In genomic region chr19:48113190-48113917, GRCh38 we compare ENCODE assay signal across 20 cellular contexts. TPM values are rescaled to one million over a fixed set of nuclear protein-coding genes. Genes with fewer than 3 reads are reported as not detected.
DNase-seq lines count a peak whose midpoint lies in the region; ATAC-seq, FAIRE-seq and TF ChIP-seq lines count a peak whose summit lies in the region.
"Had no signal": no experiment of that assay in that cellular context is flagged by ENCODE, and none has a peak within 500 bp of the region (broad histone marks: within the 10 kb centered on the region; RNA-seq: fewer than 3 reads in every experiment).

No MANE protein-coding gene starts in this region.

- RAD21 ChIA-PET in GM12878 (lab: Charles Lee; ENCODE audit: unreplicated experiment): no interaction called here

- H3K9me3 ChIP-seq in GM12878 (replicated peaks; ENCODE audit: control insufficient read depth, insufficient read depth, low read length) (no peaks in the 10 kb centered on the region), prostate gland (no peaks in the 10 kb centered on the region)
- H3K9me3 ChIP-seq: SJSA1, spleen, suprapubic skin, vagina had no signal

- H3K4me2 ChIP-seq in GM12878 (ENCODE audit: control insufficient read depth, insufficient read depth): no peak overlapping the region

- peaks cover 7% of the 10 kb centered on the region for H3K36me3 Mint-ChIP-seq in natural killer cell treated with Interleukin-12 subunit alpha and Interleukin-12 subunit beta and Interleukin-15 and Interleukin-18, amount 100 ng/mL, for 72 hours
- no peaks in the 10 kb centered on the region for H3K36me3 Mint-ChIP-seq in natural killer cell

- POLR2A ChIA-PET in GM12878 (lab: Charles Lee): no interaction called here

- TF ChIP-seq POLR2A in GM12878 (IDR thresholded peaks at IDR 0.05; ENCODE audit: low read depth, low read length): no peak
- no peak for TF ChIP-seq POLR2A in prostate gland (IDR thresholded peaks at IDR 0.05)

- in situ Hi-C loops in GM12878 (cut with MboI): no loop called here

- H3K4me3 Mint-ChIP-seq in natural killer cell treated with Interleukin-12 subunit alpha and Interleukin-12 subunit beta and Interleukin-15 and Interleukin-18, amount 100 ng/mL, for 72 hours: no peak overlapping the region
- no peak overlapping the region for H3K4me3 Mint-ChIP-seq in natural killer cell
- H3K4me3 Mint-ChIP-seq: T-helper 2 cell treated with Interferon-gamma antibody and Interleukin-4, amounts not matched to agents 5 μg/mL and 100 μg/mL, for 36 hours had no signal

- intact Hi-C loops in natural killer cell (cut with micrococcal nuclease): no loop called here
- intact Hi-C loops in GM12878 (cut with micrococcal nuclease; ENCODE audit: unreplicated experiment): no loop called here
- intact Hi-C loops in prostate gland (cut with DNase I): loop anchor here (2.0 kb wide), 1 partner anchor 37 kb away; no protein-coding TSS in a partner anchor

- CTCF ChIA-PET in GM12878 (lab: Yijun Ruan, JAX): no interaction called here

- SMC1A ChIA-PET in GM12878 (lab: Charles Lee; ENCODE audit: uncharacterized antibody, unreplicated experiment): no interaction called here

- no peak overlapping the region for H2AFZ ChIP-seq in GM12878 (ENCODE audit: control insufficient read depth, low read depth, low read length)

- ATAC-seq in natural killer cell treated with Interleukin-12 subunit alpha and Interleukin-12 subunit beta and Interleukin-15 and Interleukin-18, amount 100 ng/mL, for 72 hours: no peak
- no peak for ATAC-seq in natural killer cell
- ATAC-seq in GM12878: no peak
- ATAC-seq: activated CD4-positive, CD25-positive, alpha-beta regulatory T cell treated with anti-CD3 and anti-CD28 coated beads, Interleukin-2, amount 50 U/mL, for 24 hours had no signal

- WGBS in GM12878 (ENCODE audit: insufficient coverage, insufficient replicate concordance, low lambda C conversion rate, missing lambda C conversion rate): 85% methylated on average over 14 of the region's 16 CpGs
- WGBS in prostate gland: 84% methylated on average over 16 of the region's 16 CpGs

- H3K9ac ChIP-seq in GM12878 (ENCODE audit: control insufficient read depth, insufficient read depth, low read length): no peak overlapping the region

- H3K27me3 ChIP-seq in GM12878 (replicated peaks in 1 of 2; ENCODE audit: control insufficient read depth in 2 of 2, insufficient read depth in 2 of 2, low read length in 1 of 2) (no peaks in the 10 kb centered on the region), prostate gland (replicated peaks; ENCODE audit: insufficient read depth) (no peaks in the 10 kb centered on the region)
- H3K27me3 ChIP-seq: SJSA1, spleen, suprapubic skin, vagina had no signal

- BruUV-seq in GM12878 (replicated peaks; lab: Mats Ljungman, UMichigan): no TSS peak

- no peak for TF ChIP-seq RAD21 in GM12878 (IDR thresholded peaks at IDR 0.05; ENCODE audit: insufficient read depth, low read depth, low read length)

- no peak overlapping the region for H3K27ac ChIP-seq in GM12878 (ENCODE audit: control insufficient read depth, insufficient read depth)
- no peak overlapping the region for H3K27ac ChIP-seq in prostate gland
- H3K27ac ChIP-seq: SJSA1, spleen, suprapubic skin, vagina had no signal

- H3K4me1 Mint-ChIP-seq in natural killer cell treated with Interleukin-12 subunit alpha and Interleukin-12 subunit beta and Interleukin-15 and Interleukin-18, amount 100 ng/mL, for 72 hours (ENCODE audit: low read depth in 2 of 2): peaks cover 7 to 14% of the 10 kb centered on the region in 2 donors
- peaks cover 0 to 12% of the 10 kb centered on the region in 2 donors for H3K4me1 Mint-ChIP-seq in natural killer cell

- no peaks in the 10 kb centered on the region for H3K27me3 Mint-ChIP-seq in natural killer cell treated with Interleukin-12 subunit alpha and Interleukin-12 subunit beta and Interleukin-15 and Interleukin-18, amount 100 ng/mL, for 72 hours
- no peaks in the 10 kb centered on the region for H3K27me3 Mint-ChIP-seq in natural killer cell (ENCODE audit: low read depth in 2 of 2)

- H3K36me3 ChIP-seq in GM12878 (ENCODE audit: control insufficient read depth in 2 of 2, insufficient read depth in 2 of 2, low read length in 1 of 2): peaks cover 0 to 6% of the 10 kb centered on the region in 2 experiments; a peak in 3 of 4 replicates
- H3K36me3 ChIP-seq in prostate gland: no peaks in the 10 kb centered on the region
- H3K36me3 ChIP-seq: vagina had no signal

- H4K20me1 ChIP-seq in GM12878 (ENCODE audit: control insufficient read depth, insufficient read depth): no peaks in the 10 kb centered on the region

- no peak for TF ChIP-seq EP300 in GM12878 (IDR thresholded peaks at IDR 0.05; ENCODE audit: borderline replicate concordance in 1 of 2, control insufficient read depth in 1 of 2, low read depth in 2 of 2, low read length in 2 of 2)

- H3K9me3 Mint-ChIP-seq in natural killer cell treated with Interleukin-12 subunit alpha and Interleukin-12 subunit beta and Interleukin-15 and Interleukin-18, amount 100 ng/mL, for 72 hours: no peaks in the 10 kb centered on the region
- H3K9me3 Mint-ChIP-seq in natural killer cell: no peaks in the 10 kb centered on the region
- H3K9me3 Mint-ChIP-seq: activated T-helper 2 cell treated with anti-CD3 and anti-CD28 coated beads, Interferon-gamma antibody, Interleukin-2, Interleukin-4, amounts not matched to agents 10 μg/mL and 5 μg/mL and 100 μg/mL, durations not matched to agents 14 hours and 24 hours and 36 hours; T-helper 2 cell treated with Interferon-gamma antibody and Interleukin-4, amounts not matched to agents 5 μg/mL and 100 μg/mL, for 36 hours had no signal

- H3K4me3 ChIP-seq in GM12878 (no peak overlapping the region), prostate gland (no peak overlapping the region)
- H3K4me3 ChIP-seq: SJSA1, spleen, suprapubic skin, vagina had no signal

- FAIRE-seq in GM12878 (lab: Jason Lieb, UNC): no peak
- FAIRE-seq: endometrium had no signal

- DNase-seq in natural killer cell treated with Interleukin-12 subunit alpha and Interleukin-12 subunit beta and Interleukin-15 and Interleukin-18, amount 100 ng/mL, for 72 hours (ENCODE audit: low spot score): no peak
- DNase-seq in natural killer cell (no peak), GM12878 (ENCODE audit: low read depth, low spot score) (no peak), kidney glomerular epithelial cell (lab: John Stamatoyannopoulos, UW) (peak; percentile 40), DMS79 (lab: John Stamatoyannopoulos, UW) (no peak), prostate gland (ENCODE audit: low spot score) (no peak), NCI-H128 (lab: John Stamatoyannopoulos, UW; ENCODE audit: unreplicated experiment) (no peak), iPS-NIHi7 (ENCODE audit: extremely low spot score) (no peak)
- DNase-seq: amniotic stem cell; cerebellar nuclear complex; DND-41; spleen; stimulated activated CD8-positive, alpha-beta memory T cell treated with anti-CD3 and anti-CD28 coated beads, Interleukin-4, amount 100 ng/mL, for 48 hours had no signal

- no peak for TF ChIP-seq CTCF in natural killer cell (IDR thresholded peaks at IDR 0.05)
- no peak for TF ChIP-seq CTCF in GM12878 (IDR thresholded peaks at IDR 0.05 in 2 of 3, conservative IDR thresholded peaks at IDR 0.05 in 1 of 3; ENCODE audit: control insufficient read depth in 2 of 3, extremely low read depth in 1 of 3, insufficient read depth in 1 of 3, low read depth in 3 of 3, low read length in 3 of 3)
- TF ChIP-seq CTCF in prostate gland (IDR thresholded peaks at IDR 0.05): no peak

- H3K27ac Mint-ChIP-seq in natural killer cell treated with Interleukin-12 subunit alpha and Interleukin-12 subunit beta and Interleukin-15 and Interleukin-18, amount 100 ng/mL, for 72 hours: peak overlapping the region; percentile 33 to 65
- peak overlapping the region in 1 of 2 donors; percentile 79 for H3K27ac Mint-ChIP-seq in natural killer cell
- H3K27ac Mint-ChIP-seq: T-helper 2 cell treated with Interferon-gamma antibody and Interleukin-4, amounts not matched to agents 5 μg/mL and 100 μg/mL, for 36 hours had no signal

- peaks cover 10% of the 10 kb centered on the region for H3K4me1 ChIP-seq in GM12878 (ENCODE audit: control insufficient read depth, insufficient read depth, low read length)
- H3K4me1 ChIP-seq in prostate gland (replicated peaks): peaks cover 4% of the 10 kb centered on the region

- H3K79me2 ChIP-seq in GM12878 (ENCODE audit: control insufficient read depth, insufficient read depth, low read length): no peaks in the 10 kb centered on the region

RNA-seq across cellular contexts. Expression of gene PLA2G4C, which starts 2.7 kb away (rescaled TPM):
- total RNA-seq in natural killer cell treated with Interleukin-12 subunit alpha and Interleukin-12 subunit beta and Interleukin-15 and Interleukin-18, amount 100 ng/mL, for 72 hours: 10 to 100 TPM in 1 of 2 donors, 1 to 10 TPM in 1; 8.2 to 17.2 TPM
- 1 to 10 TPM in 2 of 3 donors, under 1 TPM in 1; 0.86 to 5.1 (median 4.6) TPM for total RNA-seq in natural killer cell
- 64.9 and 70.4 TPM in 2 replicates for total RNA-seq in GM12878 (2013; cell fraction: nucleolus; rRNA removed)
- 1.1 and 1.3 TPM in 2 replicates for total RNA-seq in GM12878 (2014; rRNA removed)
- 1.1 and 2.4 TPM in 2 replicates for total RNA-seq in GM12878 (2014; rRNA removed; fragmentation: Illumina TruSeq; extraction: Trizol)
- 2.3 and 2.7 TPM in 2 replicates for total RNA-seq in GM12878 (2021)
- 3.0 TPM for polyA plus RNA-seq in GM12878 (2011; ENCODE audit: low read depth)
- 3.6 and 5.6 TPM in 2 replicates for polyA plus RNA-seq in GM12878 (2011; rRNA removed)
- 3.8 and 5.5 TPM in 2 replicates for polyA plus RNA-seq in GM12878 (2011; cell fraction: cytosol; rRNA removed)
- polyA plus RNA-seq in GM12878 (2011; cell fraction: nucleus; rRNA removed): 7.1 and 13.6 TPM in 2 replicates
- polyA plus RNA-seq in GM12878 (2012): 3.5 and 3.9 TPM in 2 replicates
- 0.35 and 1.1 TPM in 2 replicates for polyA plus RNA-seq in GM12878 (2014; fragmentation: Illumina TruSeq; extraction: Trizol)
- polyA plus RNA-seq in GM12878 (2014; fragmentation: Nextera tagmentation; extraction: Ambion mirVana): under 1 TPM; 0.53 to 0.64 TPM
- polyA plus RNA-seq in GM12878 (2014; rRNA removed): 1.0 and 1.4 TPM in 2 replicates
- polyA plus RNA-seq in GM12878 (2016; fragmentation: Nextera tagmentation; extraction: Ambion mirVana): 1 to 10 TPM in 1 of 2 experiments, under 1 TPM in 1; 0.92 to 2.2 TPM
- 8.5 and 10.4 TPM in 2 replicates for polyA minus RNA-seq in GM12878 (2011; rRNA and poly(A)+ RNA removed)
- polyA minus RNA-seq in GM12878 (2011; cell fraction: cytosol; rRNA and poly(A)+ RNA removed): 2.1 and 4.2 TPM in 2 replicates
- 6.2 and 6.9 TPM in 2 replicates for polyA minus RNA-seq in GM12878 (2011; cell fraction: nucleus; rRNA and poly(A)+ RNA removed)
- total RNA-seq in prostate gland: 10 to 100 TPM; 11.0 to 27.3 TPM

RNA-seq across cellular contexts. Expression of gene LIG1, which starts 56.8 kb away (rescaled TPM):
- total RNA-seq in natural killer cell treated with Interleukin-12 subunit alpha and Interleukin-12 subunit beta and Interleukin-15 and Interleukin-18, amount 100 ng/mL, for 72 hours: 100 to 1,000 TPM in 1 of 2 donors, 10 to 100 TPM in 1; 65.8 to 172 TPM
- total RNA-seq in natural killer cell: 10 to 100 TPM; 45.4 to 65.2 (median 57.2) TPM
- 82.9 and 93.2 TPM in 2 replicates for total RNA-seq in GM12878 (2013; cell fraction: nucleolus; rRNA removed)
- 94.4 and 95.6 TPM in 2 replicates for total RNA-seq in GM12878 (2014; rRNA removed)
- total RNA-seq in GM12878 (2014; rRNA removed; fragmentation: Illumina TruSeq; extraction: Trizol): 57.8 and 64.0 TPM in 2 replicates
- total RNA-seq in GM12878 (2021): 92.4 and 111 TPM in 2 replicates
- polyA plus RNA-seq in GM12878 (2011; ENCODE audit: low read depth): 28.5 TPM
- 44.9 and 63.8 TPM in 2 replicates for polyA plus RNA-seq in GM12878 (2011; rRNA removed)
- 67.8 and 72.1 TPM in 2 replicates for polyA plus RNA-seq in GM12878 (2011; cell fraction: cytosol; rRNA removed)
- polyA plus RNA-seq in GM12878 (2011; cell fraction: nucleus; rRNA removed): 194 and 282 TPM in 2 replicates
- polyA plus RNA-seq in GM12878 (2012): 65.8 and 69.7 TPM in 2 replicates
- 47.8 and 70.8 TPM in 2 replicates for polyA plus RNA-seq in GM12878 (2014; fragmentation: Illumina TruSeq; extraction: Trizol)
- 10 to 100 TPM in 1 of 2 experiments, 1 to 10 TPM in 1; 7.8 to 31.6 TPM for polyA plus RNA-seq in GM12878 (2014; fragmentation: Nextera tagmentation; extraction: Ambion mirVana)
- 76.7 and 101 TPM in 2 replicates for polyA plus RNA-seq in GM12878 (2014; rRNA removed)
- 100 to 1,000 TPM; 112 to 117 TPM for polyA plus RNA-seq in GM12878 (2016; fragmentation: Nextera tagmentation; extraction: Ambion mirVana)
- 51.9 and 86.2 TPM in 2 replicates for polyA minus RNA-seq in GM12878 (2011; rRNA and poly(A)+ RNA removed)
- 36.2 and 44.0 TPM in 2 replicates for polyA minus RNA-seq in GM12878 (2011; cell fraction: cytosol; rRNA and poly(A)+ RNA removed)
- polyA minus RNA-seq in GM12878 (2011; cell fraction: nucleus; rRNA and poly(A)+ RNA removed): 36.6 and 87.4 TPM in 2 replicates
- total RNA-seq in prostate gland: 10 to 100 TPM; 30.6 to 58.7 TPM

RNA-seq across cellular contexts. Expression of gene ZSWIM9, which starts 57.1 kb away (rescaled TPM):
- total RNA-seq in natural killer cell treated with Interleukin-12 subunit alpha and Interleukin-12 subunit beta and Interleukin-15 and Interleukin-18, amount 100 ng/mL, for 72 hours: 10 to 100 TPM in 1 of 2 donors, 1 to 10 TPM in 1; 6.2 to 16.8 TPM
- total RNA-seq in natural killer cell (1 to 10 TPM; 4.0 to 7.0 (median 5.4) TPM), GM12878 (2014; rRNA removed) (1.8 TPM in 2 replicates), GM12878 (2014; rRNA removed; fragmentation: Illumina TruSeq; extraction: Trizol) (0.76 and 1.2 TPM in 2 replicates), GM12878 (2021) (5.7 and 6.2 TPM in 2 replicates), prostate gland (1 to 10 TPM; 4.1 to 7.2 TPM)
- total RNA-seq in GM12878 (2013; cell fraction: nucleolus; rRNA removed): 3.2 and 4.0 TPM in 2 replicates
- polyA plus RNA-seq in GM12878 (2011; ENCODE audit: low read depth): 1.2 TPM
- polyA plus RNA-seq in GM12878 (2011; rRNA removed) (0.35 and 0.50 TPM in 2 replicates), GM12878 (2014; fragmentation: Illumina TruSeq; extraction: Trizol) (0.92 and 1.4 TPM in 2 replicates), GM12878 (2014; fragmentation: Nextera tagmentation; extraction: Ambion mirVana) (under 1 TPM in 1 of 2 experiments, not detected in 1; 0.29 TPM), GM12878 (2014; rRNA removed) (2.4 and 3.4 TPM in 2 replicates), GM12878 (2016; fragmentation: Nextera tagmentation; extraction: Ambion mirVana) (1 to 10 TPM; 1.2 to 1.7 TPM)
- 0.33 and 0.47 TPM in 2 replicates for polyA plus RNA-seq in GM12878 (2011; cell fraction: cytosol; rRNA removed)
- polyA plus RNA-seq in GM12878 (2011; cell fraction: nucleus; rRNA removed): 0.69 and 0.79 TPM in 2 replicates
- 5.6 and 6.1 TPM in 2 replicates for polyA plus RNA-seq in GM12878 (2012)
- 0.22 and 0.31 TPM in 2 replicates for polyA minus RNA-seq in GM12878 (2011; rRNA and poly(A)+ RNA removed)
- polyA minus RNA-seq in GM12878 (2011; cell fraction: cytosol; rRNA and poly(A)+ RNA removed): 0.73 and 0.94 TPM in 2 replicates
- 0.60 and 2.0 TPM in 2 replicates for polyA minus RNA-seq in GM12878 (2011; cell fraction: nucleus; rRNA and poly(A)+ RNA removed)
